In genomic region chr6:7910654-7911344, GRCh38 we compare ENCODE assay signal across 8 cellular contexts. TPM values are rescaled to one million over a fixed set of nuclear protein-coding genes. Genes with fewer than 3 reads are reported as not detected.
DNase-seq lines count a peak whose midpoint lies in the region; ATAC-seq and TF ChIP-seq lines count a peak whose summit lies in the region.

Gene TXNDC5, minus strand, starts transcription at chr6:7910788. Its CDS starts 12 bp downstream, at chr6:7910776.

- no peaks in the 10 kb centered on the region for H3K4me1 ChIP-seq in colonic mucosa

- H3K27me3 ChIP-seq in colonic mucosa = no peaks in the 10 kb centered on the region

- peak within 1 kb of the TSS; percentile 85 to 87 for H3K9ac ChIP-seq in colonic mucosa (ENCODE audit: low read depth in 2 of 2, low read length in 2 of 2)

- DNase-seq in SKM-1 treated with dmso at 0.1 percent for 144 hours (lab: John Stamatoyannopoulos, UW; ENCODE audit: unreplicated experiment) (peak; percentile 55), SKM-1 (lab: John Stamatoyannopoulos, UW; ENCODE audit: unreplicated experiment) (no peak), NCI-H2196 treated with DMSO at 0.1 percent for 48 hours (lab: John Stamatoyannopoulos, UW; ENCODE audit: unreplicated experiment) (peak; percentile 36), colonic mucosa (peak; percentile 81), left colon (peak; percentile 75 to 85)
- peak; percentile 63 to 71 for DNase-seq in activated CD4-positive, alpha-beta T cell treated with anti-CD3 and anti-CD28 coated beads for 4 hours
- DNase-seq in stimulated activated CD4-positive, alpha-beta T cell treated with anti-CD3 and anti-CD28 coated beads, Interleukin-1b, Interleukin-23, amount 100 ng/mL, for 4 hours (ENCODE audit: low read depth in 2 of 2) = peak; percentile 54 to 80

- peak; percentile 69 for ATAC-seq in HG03045 (IDR thresholded peaks at IDR 0.05; ENCODE audit: unreplicated experiment)
- peak; percentile 90 for ATAC-seq in left colon

- H3K27ac ChIP-seq in colonic mucosa = peak within 1 kb of the TSS; percentile 67

- intact Hi-C loops in colonic mucosa (cut with DNase I) = loop anchor here (10.0 kb wide), 1 partner anchor 186 kb away; the partner anchor contains the start of gene BMP6
- intact Hi-C loops in left colon (cut with DNase I, micrococcal nuclease) = loop anchor here in 1 of 2 donors (10.0 kb wide), 1 partner anchor 84 kb away; no protein-coding TSS in a partner anchor

- H3K9me3 ChIP-seq in colonic mucosa = no peaks in the 10 kb centered on the region

- peak within 1 kb of the TSS; percentile 74 for H3K4me3 ChIP-seq in colonic mucosa

- TF ChIP-seq CTCF in colonic mucosa (IDR thresholded peaks at IDR 0.05) = no peak

- H3K36me3 ChIP-seq in colonic mucosa = no peaks in the 10 kb centered on the region

RNA-seq across cellular contexts. Expression of gene TXNDC5, which starts in this region (rescaled TPM):
- 100 to 1,000 TPM in 1 of 2 donors, 10 to 100 TPM in 1; 82.2 to 126 TPM for total RNA-seq in colonic mucosa
- 100 to 1,000 TPM in 1 of 2 donors, 10 to 100 TPM in 1; 74.8 to 128 TPM for total RNA-seq in left colon
